ENCODE assay signal across 1 cellular context in genomic region chr9:72931437-72931836, GRCh38.
TF ChIP-seq lines count a peak whose summit lies in the region.

No MANE protein-coding gene starts in this region.

TF ChIP-seq in A549, 52 proteins besides CTCF, POLR2A, EP300 and RAD21 (continued from another document):
- TF ChIP-seq, protein P1, sequence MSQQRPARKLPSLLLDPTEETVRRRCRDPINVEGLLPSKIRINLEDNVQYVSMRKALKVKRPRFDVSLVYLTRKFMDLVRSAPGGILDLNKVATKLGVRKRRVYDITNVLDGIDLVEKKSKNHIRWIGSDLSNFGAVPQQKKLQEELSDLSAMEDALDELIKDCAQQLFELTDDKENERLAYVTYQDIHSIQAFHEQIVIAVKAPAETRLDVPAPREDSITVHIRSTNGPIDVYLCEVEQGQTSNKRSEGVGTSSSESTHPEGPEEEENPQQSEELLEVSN (IDR thresholded peaks at IDR 0.05; ENCODE audit: borderline replicate concordance, low read depth) = no peak
- TF ChIP-seq BCL3 (IDR thresholded peaks at IDR 0.05) (0 out of 3 replicates have a peak, but pooled peaks have one; percentile 4), JUN (IDR thresholded peaks at IDR 0.05) (no peak; a peak in 2 of 5 replicates)
